Comparison of ENCODE assay signal across 21 cellular contexts in genomic region chr18:62346327-62347090, GRCh38. TPM values are rescaled to one million over a fixed set of nuclear protein-coding genes. Genes with fewer than 3 reads are reported as not detected.
DNase-seq lines count a peak whose midpoint lies in the region; ATAC-seq and TF ChIP-seq lines count a peak whose summit lies in the region.
"Had no signal": no experiment of that assay in that cellular context is flagged by ENCODE, and none has a peak within 500 bp of the region (broad histone marks: within the 10 kb centered on the region; RNA-seq: fewer than 3 reads in every experiment).

No MANE protein-coding gene starts in this region.

- H3K4me1 ChIP-seq in Panc1 (ENCODE audit: control insufficient read depth, insufficient read depth, low read length): peaks cover 12% of the 10 kb centered on the region
- H3K4me1 ChIP-seq: A549, prostate gland, upper lobe of right lung had no signal

- H3K9me3 ChIP-seq in Panc1 (ENCODE audit: control insufficient read depth, insufficient read depth, low read depth, low read length): no peaks in the 10 kb centered on the region
- H3K9me3 ChIP-seq: A549, prostate gland, upper lobe of right lung had no signal

- H3K27me3 ChIP-seq in Panc1 (ENCODE audit: control insufficient read depth, insufficient read depth, low read length): no peaks in the 10 kb centered on the region
- H3K27me3 ChIP-seq: upper lobe of right lung had no signal

- peak overlapping the region; percentile 61 for H3K27ac ChIP-seq in Panc1 (ENCODE audit: low read length)
- H3K27ac ChIP-seq: A549, HL-60, KMS-11, prostate gland, upper lobe of right lung had no signal

- peak; percentile 39 for DNase-seq in NCI-H2107 treated with DMSO at 0.1 percent for 48 hours (lab: John Stamatoyannopoulos, UW; ENCODE audit: unreplicated experiment)
- no peak for DNase-seq in NCI-H2107 (lab: John Stamatoyannopoulos, UW)
- DNase-seq in Panc1 (ENCODE audit: low read depth, low spot score): no peak
- DNase-seq in left kidney (ENCODE audit: low read depth, low spot score): peak; percentile 37
- DNase-seq in OCI-M1 (lab: John Stamatoyannopoulos, UW): no peak
- DNase-seq in stimulated activated CD4-positive, alpha-beta T cell treated with anti-CD3 and anti-CD28 coated beads, Interleukin-15, amount 100 ng/mL, for 24 hours: no peak
- DNase-seq: activated CD4-positive, alpha-beta T cell treated with anti-CD3 and anti-CD28 coated beads for 36 hours; caudate nucleus; effector memory CD4-positive, alpha-beta T cell; NCI-H1436; NCI-H446; stimulated activated naive CD4-positive, alpha-beta T cell treated with Interleukin-2 at 50 U/mL for 16 hours; T-helper 9 cell; upper lobe of right lung had no signal

- ATAC-seq in GM19025 (IDR thresholded peaks at IDR 0.05; ENCODE audit: low read depth, unreplicated experiment): peak; percentile 20
- ATAC-seq in Panc1: peak; percentile 56
- no peak for ATAC-seq in GM18520 (IDR thresholded peaks at IDR 0.05; ENCODE audit: unreplicated experiment)
- ATAC-seq: activated CD4-positive, alpha-beta T cell treated with anti-CD3 and anti-CD28 coated beads for 36 hours; left lobe of liver; upper lobe of right lung had no signal

- no peaks in the 10 kb centered on the region for H3K36me3 ChIP-seq in Panc1 (ENCODE audit: control insufficient read depth, insufficient read depth, low read length)
- H3K36me3 ChIP-seq: prostate gland, upper lobe of right lung had no signal

- no TSS peak for BruUV-seq in Panc1 (replicated peaks; lab: Mats Ljungman, UMichigan)

- H3K4me3 ChIP-seq in Panc1 (ENCODE audit: low read depth in 2 of 2, low read length in 2 of 2): no peak overlapping the region
- H3K4me3 ChIP-seq: A549, prostate gland, upper lobe of right lung had no signal

- POLR2A ChIA-PET in Panc1 (lab: Charles Lee): no interaction called here

- no peak for TF ChIP-seq CTCF in Panc1 (IDR thresholded peaks at IDR 0.05)

- CTCF ChIA-PET in Panc1 (lab: Charles Lee): no interaction called here

- in situ Hi-C loops in Panc1 (cut with HindIII; ENCODE audit: low pct_unique_long_range_greater_than_20kb, low sequenced_read_pairs): no loop called here

- intact Hi-C loops in Panc1 (cut with micrococcal nuclease; ENCODE audit: unreplicated experiment): no loop called here

RNA-seq across cellular contexts. Expression of gene TNFRSF11A, which starts 21.4 kb away (rescaled TPM):
- 14.1 TPM for total RNA-seq in Panc1 (2021; ENCODE audit: unreplicated experiment)
- 10.3 TPM for polyA plus RNA-seq in Panc1 (2012; ENCODE audit: insufficient read length)

Comparison
In these comparisons a context has a peak if more than half of its experiments do, and no peak if none do; other contexts are left out.
1. DNase-seq: peak in NCI-H2107 treated with DMSO at 0.1 percent for 48 hours (single experiment) and left kidney (single experiment); none in NCI-H2107 (single experiment), Panc1 (single experiment), OCI-M1 (single experiment) and stimulated activated CD4-positive, alpha-beta T cell treated with anti-CD3 and anti-CD28 coated beads, Interleukin-15, amount 100 ng/mL, for 24 hours (single experiment).